ENCODE assay signal across 8 cellular contexts in the genomic region with DNA sequence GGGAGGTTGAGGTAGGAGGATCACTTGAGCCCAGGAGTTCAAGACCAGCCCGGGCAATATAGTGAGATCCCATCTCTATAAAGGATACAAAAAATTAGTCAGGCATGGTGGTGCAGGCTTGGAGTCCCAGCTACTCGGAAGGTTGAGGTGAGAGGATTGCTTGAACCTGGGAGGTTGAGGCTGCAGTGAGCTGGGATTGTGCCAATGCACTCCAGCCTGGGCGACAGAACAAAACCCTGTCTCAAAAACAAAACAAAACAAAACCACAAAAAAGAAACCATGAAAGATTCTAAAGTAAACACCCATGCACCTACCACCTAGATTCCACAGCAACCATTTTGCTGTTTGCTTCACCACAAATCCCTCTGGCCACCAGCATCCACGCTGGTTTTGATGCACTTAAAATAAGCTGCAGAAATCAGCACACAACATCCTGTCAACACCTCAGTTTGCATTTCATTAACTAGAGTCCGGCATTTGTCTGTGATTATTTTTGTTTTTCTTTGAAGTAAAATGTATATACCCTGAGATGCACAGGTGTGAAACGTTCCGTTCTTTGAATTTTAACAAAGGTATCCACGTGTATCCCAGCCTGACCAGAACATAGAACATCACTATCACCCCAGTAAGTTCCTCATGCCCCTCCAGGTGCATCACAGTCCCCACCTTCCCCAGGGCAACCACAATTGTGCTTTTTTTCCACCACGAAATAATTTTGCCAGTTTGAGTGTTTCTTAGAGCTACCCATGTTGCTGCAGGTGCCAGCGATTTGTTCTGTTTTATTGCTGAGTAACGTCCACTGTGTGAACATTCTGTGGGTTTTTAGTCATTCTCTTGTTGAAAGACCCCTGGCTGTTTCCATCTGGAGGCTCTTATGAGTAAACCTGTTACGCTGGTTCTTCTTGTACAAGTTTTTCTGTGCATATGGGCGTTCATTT.
A peak's percentile ranks its signal among the peaks of the same experiment; 100 is the strongest.
DNase-seq lines count a peak whose midpoint lies in the region; ATAC-seq and TF ChIP-seq lines count a peak whose summit lies in the region.

No MANE protein-coding gene starts in this region.

- intact Hi-C loops in activated T-helper 1 cell treated with anti-CD3 and anti-CD28 coated beads, Interleukin-12 subunit alpha, Interleukin-12 subunit beta, Interleukin-2, Interleukin-4 antibody, amounts not matched to agents 30 ng/mL and 10 ng/mL and 1 ng/mL, durations not matched to agents 14 hours and 24 hours and 36 hours (cut with micrococcal nuclease), result loop anchor here (1.0 to 10.0 kb wide), 7 partner anchors 14 to 680 kb away; no protein-coding TSS in a partner anchor
- intact Hi-C loops in lower leg skin (cut with DNase I; ENCODE audit: low total_unique reads), result no loop called here
- intact Hi-C loops in A673 (cut with micrococcal nuclease; ENCODE audit: unreplicated experiment), result loop anchor here (5.0 to 10.0 kb wide), 3 partner anchors 40 to 102 kb away; no protein-coding TSS in a partner anchor

- peak; percentile 57 for DNase-seq in activated T-helper 1 cell treated with anti-CD3 and anti-CD28 coated beads, Interleukin-12 subunit alpha, Interleukin-12 subunit beta, Interleukin-2, Interleukin-4 antibody, amounts not matched to agents 30 ng/mL and 10 ng/mL and 1 ng/mL, durations not matched to agents 14 hours and 24 hours and 36 hours (ENCODE audit: low spot score)
- DNase-seq in lower leg skin (ENCODE audit: low spot score in 2 of 2) (peak; percentile 12 to 84), anterior cingulate cortex (lab: John Stamatoyannopoulos, UW) (no peak), NCI-H526 treated with DMSO at 0.1 percent for 48 hours (lab: John Stamatoyannopoulos, UW) (no peak), A673 (ENCODE audit: low spot score) (no peak)

- ATAC-seq in HG03520 (IDR thresholded peaks at IDR 0.05; ENCODE audit: unreplicated experiment), result no peak

- H3K9ac ChIP-seq in BLaER1, result peak overlapping the region; percentile 36
- peak overlapping the region; percentile 90 for H3K9ac ChIP-seq in KMS-11

- no peak for TF ChIP-seq POLR2A in lower leg skin (IDR thresholded peaks at IDR 0.05)

- no TSS peak for BruUV-seq in A673 (replicated peaks; lab: Mats Ljungman, UMichigan)

- H4K20me1 ChIP-seq in BLaER1 (0 out of 2 replicates have a peak, but pooled peaks cover 5% of the 10 kb centered on the region), KMS-11 (ENCODE audit: insufficient read depth) (no peaks in the 10 kb centered on the region)

- H3K27me3 ChIP-seq in BLaER1 (no peaks in the 10 kb centered on the region), KMS-11 (ENCODE audit: insufficient read depth, low read depth) (no peaks in the 10 kb centered on the region), A673 (replicated peaks; ENCODE audit: insufficient read depth, low read depth, low read length, poor library complexity) (no peaks in the 10 kb centered on the region)

- no peaks in the 10 kb centered on the region for H3K27me3 Mint-ChIP-seq in activated T-helper 1 cell treated with anti-CD3 and anti-CD28 coated beads, Interleukin-12 subunit alpha, Interleukin-12 subunit beta, Interleukin-2, Interleukin-4 antibody, amounts not matched to agents 30 ng/mL and 10 ng/mL and 1 ng/mL, durations not matched to agents 14 hours and 24 hours and 36 hours (ENCODE audit: insufficient read depth)

- H3K4me3 Mint-ChIP-seq in activated T-helper 1 cell treated with anti-CD3 and anti-CD28 coated beads, Interleukin-12 subunit alpha, Interleukin-12 subunit beta, Interleukin-2, Interleukin-4 antibody, amounts not matched to agents 30 ng/mL and 10 ng/mL and 1 ng/mL, durations not matched to agents 14 hours and 24 hours and 36 hours, result peak overlapping the region; percentile 73

- H3K4me2 ChIP-seq in BLaER1 (peak overlapping the region; percentile 100), KMS-11 (peak overlapping the region; percentile 100)

- H3K4me3 ChIP-seq in BLaER1, result peak overlapping the region; percentile 34; the same call in 1 of the 2 replicates
- H3K4me3 ChIP-seq in KMS-11 (IDR thresholded peaks at IDR 0.05; ENCODE audit: insufficient read depth, low read depth, low read length), result no peak overlapping the region
- no peak overlapping the region for H3K4me3 ChIP-seq in lower leg skin (ENCODE audit: low read depth, poor library complexity, severe bottlenecking)
- H3K4me3 ChIP-seq in A673 (ENCODE audit: low read depth, low read length, poor library complexity, severe bottlenecking), result no peak overlapping the region

- no peak overlapping the region for H2AFZ ChIP-seq in KMS-11 (ENCODE audit: low read depth)

- POLR2A ChIA-PET in A673 (lab: Charles Lee; ENCODE audit: low non-redundant PET), result no interaction called here

- H3K9me3 ChIP-seq in BLaER1, result peaks cover 8% of the 10 kb centered on the region
- H3K9me3 ChIP-seq in A673 (ENCODE audit: low read depth, low read length, poor library complexity, severe bottlenecking), result peaks cover 15% of the 10 kb centered on the region

- H3K36me3 ChIP-seq in BLaER1, result no peaks in the 10 kb centered on the region
- H3K36me3 ChIP-seq in KMS-11 (ENCODE audit: insufficient read depth), result no peaks in the 10 kb centered on the region
- H3K36me3 ChIP-seq in A673 (ENCODE audit: insufficient read depth, low read length, poor library complexity, severe bottlenecking), result no peaks in the 10 kb centered on the region

- peak overlapping the region; percentile 61 for H3K27ac ChIP-seq in BLaER1
- H3K27ac ChIP-seq in KMS-11, result peak overlapping the region; percentile 99
- H3K27ac ChIP-seq in A673 (ENCODE audit: low read depth, low read length, poor library complexity, severe bottlenecking), result no peak overlapping the region

- peaks cover 1% of the 10 kb centered on the region for H3K36me3 Mint-ChIP-seq in activated T-helper 1 cell treated with anti-CD3 and anti-CD28 coated beads, Interleukin-12 subunit alpha, Interleukin-12 subunit beta, Interleukin-2, Interleukin-4 antibody, amounts not matched to agents 30 ng/mL and 10 ng/mL and 1 ng/mL, durations not matched to agents 14 hours and 24 hours and 36 hours (ENCODE audit: low read depth)

- CTCF ChIA-PET in A673 (lab: Charles Lee), result interaction anchor here (0.6 to 2.1 kb wide), 5 partner anchors 9 to 561 kb away, joined by 3 to 8 read pairs (median 3); no protein-coding TSS in a partner anchor

- peaks cover 8% of the 10 kb centered on the region for H3K9me3 Mint-ChIP-seq in activated T-helper 1 cell treated with anti-CD3 and anti-CD28 coated beads, Interleukin-12 subunit alpha, Interleukin-12 subunit beta, Interleukin-2, Interleukin-4 antibody, amounts not matched to agents 30 ng/mL and 10 ng/mL and 1 ng/mL, durations not matched to agents 14 hours and 24 hours and 36 hours

- peaks cover 39% of the 10 kb centered on the region for H3K4me1 Mint-ChIP-seq in activated T-helper 1 cell treated with anti-CD3 and anti-CD28 coated beads, Interleukin-12 subunit alpha, Interleukin-12 subunit beta, Interleukin-2, Interleukin-4 antibody, amounts not matched to agents 30 ng/mL and 10 ng/mL and 1 ng/mL, durations not matched to agents 14 hours and 24 hours and 36 hours (ENCODE audit: low read depth)

- WGBS in lower leg skin, 2 donors, result 69% methylated on average over 13 of the region's 13 CpGs

- TF ChIP-seq CTCF in KMS-11 (conservative IDR thresholded peaks at IDR 0.05; ENCODE audit: low read depth, low read length) (no peak), lower leg skin (IDR thresholded peaks at IDR 0.05) (no peak), A673 (conservative IDR thresholded peaks at IDR 0.05; ENCODE audit: low read depth, low read length) (no peak)

- peaks cover 71% of the 10 kb centered on the region for H3K4me1 ChIP-seq in BLaER1
- H3K4me1 ChIP-seq in KMS-11 (ENCODE audit: low read depth, poor library complexity, severe bottlenecking), result peaks cover 62% of the 10 kb centered on the region
- H3K4me1 ChIP-seq in A673 (ENCODE audit: insufficient read depth, low read length, poor library complexity, severe bottlenecking), result peaks cover 8% of the 10 kb centered on the region

- peak overlapping the region; percentile 86 for H3K27ac Mint-ChIP-seq in activated T-helper 1 cell treated with anti-CD3 and anti-CD28 coated beads, Interleukin-12 subunit alpha, Interleukin-12 subunit beta, Interleukin-2, Interleukin-4 antibody, amounts not matched to agents 30 ng/mL and 10 ng/mL and 1 ng/mL, durations not matched to agents 14 hours and 24 hours and 36 hours

- peaks cover 56% of the 10 kb centered on the region for H3K79me2 ChIP-seq in KMS-11 (ENCODE audit: insufficient read depth, low read depth)

Comparison
In these comparisons a context has a peak if more than half of its experiments do, and no peak if none do; other contexts are left out.
1. DNase-seq: peak in activated T-helper 1 cell treated with anti-CD3 and anti-CD28 coated beads, Interleukin-12 subunit alpha, Interleukin-12 subunit beta, Interleukin-2, Interleukin-4 antibody, amounts not matched to agents 30 ng/mL and 10 ng/mL and 1 ng/mL, durations not matched to agents 14 hours and 24 hours and 36 hours (single experiment) and lower leg skin (2 of 2); none in anterior cingulate cortex (0 of 58), NCI-H526 treated with DMSO at 0.1 percent for 48 hours (single experiment) and A673 (single experiment).